ENCODE assay signal across 19 cellular contexts in genomic region chr11:115925568-115925904, GRCh38.
DNase-seq lines count a peak whose midpoint lies in the region; ATAC-seq, FAIRE-seq and TF ChIP-seq lines count a peak whose summit lies in the region.
"Had no signal": no experiment of that assay in that cellular context is flagged by ENCODE, and none has a peak within 500 bp of the region (broad histone marks: within the 10 kb centered on the region; RNA-seq: fewer than 3 reads in every experiment).

No MANE protein-coding gene starts in this region.

- H3K4me3 Mint-ChIP-seq in activated T-helper 2 cell treated with anti-CD3 and anti-CD28 coated beads, Interferon-gamma antibody, Interleukin-2, Interleukin-4, amounts not matched to agents 10 μg/mL and 5 μg/mL and 100 μg/mL, durations not matched to agents 14 hours and 24 hours and 36 hours (ENCODE audit: low read depth): no peak overlapping the region

- intact Hi-C loops in activated T-helper 2 cell treated with anti-CD3 and anti-CD28 coated beads, Interferon-gamma antibody, Interleukin-2, Interleukin-4, amounts not matched to agents 10 μg/mL and 5 μg/mL and 100 μg/mL, durations not matched to agents 14 hours and 24 hours and 36 hours (cut with micrococcal nuclease): loop anchor here (1.0 to 10.0 kb wide), 4 partner anchors 16 to 731 kb away; no protein-coding TSS in a partner anchor
- intact Hi-C loops in sigmoid colon (cut with DNase I): no loop called here

- no peaks in the 10 kb centered on the region for H3K79me2 ChIP-seq in smooth muscle cell (ENCODE audit: low read depth)

- H4K20me1 ChIP-seq in smooth muscle cell (ENCODE audit: low read depth): no peaks in the 10 kb centered on the region

- H2AFZ ChIP-seq in smooth muscle cell (ENCODE audit: low read depth): no peak overlapping the region

- H3K27me3 ChIP-seq in smooth muscle cell (ENCODE audit: low read depth): no peaks in the 10 kb centered on the region
- H3K27me3 ChIP-seq in sigmoid colon: no peaks in the 10 kb centered on the region
- H3K27me3 ChIP-seq: SJSA1 had no signal

- H3F3A ChIP-seq in smooth muscle cell (ENCODE audit: low read depth): peaks cover 6% of the 10 kb centered on the region

- ATAC-seq in HG03457 (IDR thresholded peaks at IDR 0.05; ENCODE audit: unreplicated experiment) (no peak), HG02678 (IDR thresholded peaks at IDR 0.05; ENCODE audit: unreplicated experiment) (no peak)
- ATAC-seq: PC-3 had no signal

- TF ChIP-seq CTCF in smooth muscle cell (IDR thresholded peaks at IDR 0.05; ENCODE audit: borderline replicate concordance, insufficient read depth, poor library complexity, severe bottlenecking) (no peak), sigmoid colon (IDR thresholded peaks at IDR 0.05) (no peak)

- no peak overlapping the region for H3K4me2 ChIP-seq in smooth muscle cell

- H3K36me3 ChIP-seq in smooth muscle cell (ENCODE audit: low read depth): no peaks in the 10 kb centered on the region
- no peaks in the 10 kb centered on the region for H3K36me3 ChIP-seq in sigmoid colon
- H3K36me3 ChIP-seq: SJSA1 had no signal

- H3K4me1 Mint-ChIP-seq in activated T-helper 2 cell treated with anti-CD3 and anti-CD28 coated beads, Interferon-gamma antibody, Interleukin-2, Interleukin-4, amounts not matched to agents 10 μg/mL and 5 μg/mL and 100 μg/mL, durations not matched to agents 14 hours and 24 hours and 36 hours (ENCODE audit: low read depth): peaks cover 50% of the 10 kb centered on the region

- H3K27ac Mint-ChIP-seq in activated T-helper 2 cell treated with anti-CD3 and anti-CD28 coated beads, Interferon-gamma antibody, Interleukin-2, Interleukin-4, amounts not matched to agents 10 μg/mL and 5 μg/mL and 100 μg/mL, durations not matched to agents 14 hours and 24 hours and 36 hours: peak overlapping the region; percentile 90
- H3K27ac Mint-ChIP-seq: B cell; CD4-positive, CD25-positive, alpha-beta regulatory T cell had no signal

- H3K4me1 ChIP-seq in smooth muscle cell (ENCODE audit: low read depth): peaks cover 12% of the 10 kb centered on the region
- peaks cover 0 to 11% (median 9%) of the 10 kb centered on the region in 4 donors for H3K4me1 ChIP-seq in sigmoid colon

- WGBS in smooth muscle cell (ENCODE audit: low lambda C conversion rate): 83% methylated on average over 2 of the region's 2 CpGs
- WGBS in sigmoid colon, 2 donors: 79 to 84% methylated on average over 2 of the region's 2 CpGs

- no peaks in the 10 kb centered on the region for H3K27me3 Mint-ChIP-seq in activated T-helper 2 cell treated with anti-CD3 and anti-CD28 coated beads, Interferon-gamma antibody, Interleukin-2, Interleukin-4, amounts not matched to agents 10 μg/mL and 5 μg/mL and 100 μg/mL, durations not matched to agents 14 hours and 24 hours and 36 hours (ENCODE audit: low read depth)
- H3K27me3 Mint-ChIP-seq: B cell had no signal

- no peak for FAIRE-seq in GM12892 (lab: Jason Lieb, UNC)

- H3K4me3 ChIP-seq in smooth muscle cell (no peak overlapping the region), sigmoid colon (no peak overlapping the region)
- H3K4me3 ChIP-seq: SJSA1 had no signal

- peak; percentile 76; the same call in 1 of the 2 replicates for TF ChIP-seq POLR2A in GM12892 (IDR thresholded peaks at IDR 0.05; ENCODE audit: low read depth, low read length)
- peak; percentile 9 for TF ChIP-seq POLR2A in GM19099 (IDR thresholded peaks at IDR 0.05; ENCODE audit: extremely low read depth, insufficient read length, low read depth)
- no peak for TF ChIP-seq POLR2A in sigmoid colon (IDR thresholded peaks at IDR 0.05)

- TF ChIP-seq EP300 in sigmoid colon (IDR thresholded peaks at IDR 0.05): no peak

- DNase-seq in GM12892 (ENCODE audit: insufficient read length): no peak
- DNase-seq in activated T-helper 2 cell treated with anti-CD3 and anti-CD28 coated beads, Interferon-gamma antibody, Interleukin-2, Interleukin-4, amounts not matched to agents 10 μg/mL and 5 μg/mL and 100 μg/mL, durations not matched to agents 14 hours and 24 hours and 36 hours (ENCODE audit: low spot score): no peak
- no peak for DNase-seq in smooth muscle cell (lab: John Stamatoyannopoulos, UW; ENCODE audit: unreplicated experiment)
- DNase-seq in sigmoid colon: no peak
- DNase-seq: Calu3; H7; NCI-H1436; NCI-H2029; NCI-H2171; NCI-H446 treated with DMSO at 0.1 percent for 48 hours; NK-92 treated with Interleukin-12 subunit alpha and Interleukin-12 subunit beta, amount 100 ng/mL, for 24 hours; PC-3 had no signal

- H3K9ac ChIP-seq in smooth muscle cell (ENCODE audit: low read depth): peak overlapping the region; percentile 30

- peak overlapping the region; percentile 60 for H3K27ac ChIP-seq in smooth muscle cell (ENCODE audit: low read depth)
- no peak overlapping the region for H3K27ac ChIP-seq in sigmoid colon
- H3K27ac ChIP-seq: SJSA1 had no signal

- no peaks in the 10 kb centered on the region for H3K36me3 Mint-ChIP-seq in activated T-helper 2 cell treated with anti-CD3 and anti-CD28 coated beads, Interferon-gamma antibody, Interleukin-2, Interleukin-4, amounts not matched to agents 10 μg/mL and 5 μg/mL and 100 μg/mL, durations not matched to agents 14 hours and 24 hours and 36 hours (ENCODE audit: low read depth)
- H3K36me3 Mint-ChIP-seq: CD4-positive, CD25-positive, alpha-beta regulatory T cell had no signal

- peaks cover 4% of the 10 kb centered on the region for H3K9me3 Mint-ChIP-seq in activated T-helper 2 cell treated with anti-CD3 and anti-CD28 coated beads, Interferon-gamma antibody, Interleukin-2, Interleukin-4, amounts not matched to agents 10 μg/mL and 5 μg/mL and 100 μg/mL, durations not matched to agents 14 hours and 24 hours and 36 hours
- H3K9me3 Mint-ChIP-seq: IgD-negative memory B cell had no signal

- H3K9me3 ChIP-seq in smooth muscle cell (replicated peaks; ENCODE audit: low read depth): no peaks in the 10 kb centered on the region
- H3K9me3 ChIP-seq in sigmoid colon: no peaks in the 10 kb centered on the region
- H3K9me3 ChIP-seq: SJSA1 had no signal

Comparison
In these comparisons a context has a peak if more than half of its experiments do, and no peak if none do; other contexts are left out.
1. POLR2A ChIP-seq: peak in GM12892 (single experiment) and GM19099 (single experiment); none in sigmoid colon (0 of 2).